ENCODE assay signal across 8 cellular contexts in genomic region chr1:10794724-10795304, GRCh38. TPM values are rescaled to one million over a fixed set of nuclear protein-coding genes. Genes with fewer than 3 reads are reported as not detected.
DNase-seq lines count a peak whose midpoint lies in the region; ATAC-seq and TF ChIP-seq lines count a peak whose summit lies in the region.

No MANE protein-coding gene starts in this region.

- H3K4me1 ChIP-seq in HUES64 (ENCODE audit: insufficient read depth, low read length) (peaks cover 30% of the 10 kb centered on the region), mucosa of rectum (ENCODE audit: control insufficient read depth in 2 of 2, insufficient read depth in 2 of 2, low read length in 2 of 2) (peaks cover 13 to 20% of the 10 kb centered on the region in 2 donors)

- peak overlapping the region; percentile 83 for H3K27ac ChIP-seq in C4-2B
- H3K27ac ChIP-seq in HUES64 (ENCODE audit: low read depth, low read length): no peak overlapping the region
- peak overlapping the region; percentile 91 for H3K27ac ChIP-seq in mucosa of rectum (ENCODE audit: low read depth in 2 of 2, low read length in 2 of 2)

- no peaks in the 10 kb centered on the region for H3K36me3 ChIP-seq in HUES64 (ENCODE audit: insufficient read depth, low read length)
- H3K36me3 ChIP-seq in mucosa of rectum (ENCODE audit: control insufficient read depth in 2 of 2, insufficient read depth in 2 of 2, low read length in 2 of 2): no peaks in the 10 kb centered on the region

- ATAC-seq in HG03045 (IDR thresholded peaks at IDR 0.05; ENCODE audit: unreplicated experiment): no peak
- ATAC-seq in GM21390 (IDR thresholded peaks at IDR 0.05; ENCODE audit: unreplicated experiment): no peak
- no peak for ATAC-seq in GM19324 (IDR thresholded peaks at IDR 0.05; ENCODE audit: low FRiP score, unreplicated experiment)

- H3K9me3 ChIP-seq in HUES64 (ENCODE audit: insufficient read depth, low read depth, low read length): no peaks in the 10 kb centered on the region
- no peaks in the 10 kb centered on the region for H3K9me3 ChIP-seq in mucosa of rectum (ENCODE audit: control insufficient read depth in 2 of 2, low read length in 2 of 2)

- H3K9ac ChIP-seq in HUES64 (ENCODE audit: low read depth, low read length) (no peak overlapping the region), mucosa of rectum (ENCODE audit: low read depth in 1 of 2, low read length in 2 of 2) (peak overlapping the region; percentile 92 to 96)

- peak overlapping the region; percentile 58 for H3K4me3 ChIP-seq in HUES64 (ENCODE audit: low read length)
- H3K4me3 ChIP-seq in choroid plexus epithelial cell (ENCODE audit: low read depth, low read length): peak overlapping the region; percentile 37
- peak overlapping the region; percentile 81 to 97 for H3K4me3 ChIP-seq in mucosa of rectum (ENCODE audit: low read length in 2 of 2)

- TF ChIP-seq CTCF in C4-2B (conservative IDR thresholded peaks at IDR 0.05) (no peak), choroid plexus epithelial cell (conservative IDR thresholded peaks at IDR 0.05; ENCODE audit: low read depth, low read length) (no peak)

- under 1% methylated on average over 61 of the region's 61 CpGs for WGBS in HUES64

- DNase-seq in choroid plexus epithelial cell (ENCODE audit: low read depth) (peak; percentile 13), NOMO-1 (lab: John Stamatoyannopoulos, UW; ENCODE audit: unreplicated experiment in 2 of 2) (no peak)

- peaks cover 68% of the 10 kb centered on the region for H3K27me3 ChIP-seq in HUES64 (ENCODE audit: insufficient read depth, low read length)
- peaks cover 0 to 2% of the 10 kb centered on the region in 2 donors for H3K27me3 ChIP-seq in mucosa of rectum (ENCODE audit: control insufficient read depth in 2 of 2, insufficient read depth in 2 of 2, low read length in 2 of 2)

RNA-seq across cellular contexts. Expression of gene CASZ1, which starts 1.6 kb away (rescaled TPM):
- polyA plus RNA-seq in HUES64 (2013, experiment 1 of 2): 4.2 TPM
- polyA plus RNA-seq in HUES64 (2013, experiment 2 of 2): 8.7 TPM

Comparison
In these comparisons a context has a peak if more than half of its experiments do, and no peak if none do; other contexts are left out.
1. H3K4me3 ChIP-seq: peak in every context shown above with its lines; median percentile 89 in mucosa of rectum; 58 in HUES64; 37 in choroid plexus epithelial cell.